In the genomic region with DNA sequence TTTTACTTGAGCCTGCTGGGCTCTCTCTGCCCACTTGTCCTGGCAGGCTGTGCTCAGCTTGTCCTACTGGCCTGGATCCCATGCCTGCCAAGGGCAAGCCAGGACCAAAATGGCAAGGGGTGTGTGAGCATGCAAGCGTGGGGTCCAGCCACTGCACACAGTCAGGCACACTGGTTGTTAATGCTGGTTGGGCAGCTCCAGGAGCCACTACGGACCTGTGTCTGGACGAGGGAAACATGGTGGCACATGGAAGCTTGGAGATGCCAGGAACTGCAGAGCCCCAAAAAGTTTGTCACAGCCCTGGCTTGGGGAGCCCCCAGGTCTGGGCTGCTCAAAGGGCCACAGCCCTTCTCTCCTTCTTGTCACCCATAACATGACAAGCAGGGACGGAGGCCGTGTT, we compare ENCODE assay signal across 30 cellular contexts.
"Had no signal": no experiment of that assay in that cellular context is flagged by ENCODE, and none has a peak within 500 bp of the region (broad histone marks: within the 10 kb centered on the region; RNA-seq: fewer than 3 reads in every experiment).

No MANE protein-coding gene starts in this region.

- H3K27ac ChIP-seq: colonic mucosa, epithelial cell of prostate, gastrocnemius medialis, neural progenitor cell, parathyroid adenoma, prostate gland, suprapubic skin, transverse colon had no signal

- H3K79me2 ChIP-seq: parathyroid adenoma had no signal

- H3K36me3 ChIP-seq: colonic mucosa, gastrocnemius medialis, neural progenitor cell, prostate gland, suprapubic skin, transverse colon had no signal

- ATAC-seq: esophagus mucosa; gastrocnemius medialis; mucosa of descending colon; natural killer cell treated with Interleukin-12 subunit alpha and Interleukin-12 subunit beta and Interleukin-15 and Interleukin-18, amount 100 ng/mL, for 72 hours; right cardiac atrium; stimulated activated naive CD8-positive, alpha-beta T cell treated with anti-CD3 and anti-CD28 coated beads, Interleukin-15, amount 100 ng/mL, for 72 hours had no signal

- H3K9me3 Mint-ChIP-seq: dendritic cell treated with granulocyte-macrophage colony-stimulating factor and Interleukin-4, amounts not matched to agents 40 ng/mL and 50 ng/mL, for 4 days; endodermal cell; mesothelial cell of epicardium; neural progenitor cell had no signal

- H3K4me2 ChIP-seq: neural progenitor cell had no signal

- FAIRE-seq: islet of Langerhans, small intestine, urothelium cell line had no signal

- H3K27ac Mint-ChIP-seq: dendritic cell treated with granulocyte-macrophage colony-stimulating factor and Interleukin-4, amounts not matched to agents 40 ng/mL and 50 ng/mL, for 4 days; endodermal cell; mesothelial cell of epicardium; naive B cell; natural killer cell treated with Interleukin-12 subunit alpha and Interleukin-12 subunit beta and Interleukin-15 and Interleukin-18, amount 100 ng/mL, for 72 hours; neural progenitor cell; stimulated activated naive CD8-positive, alpha-beta T cell treated with anti-CD3 and anti-CD28 coated beads, Interleukin-15, amount 100 ng/mL, for 72 hours had no signal

- H3K4me1 Mint-ChIP-seq: central memory CD8-positive, alpha-beta T cell; mesothelial cell of epicardium; naive B cell; neural progenitor cell; stimulated activated naive CD8-positive, alpha-beta T cell treated with anti-CD3 and anti-CD28 coated beads, Interleukin-15, amount 100 ng/mL, for 72 hours had no signal

- H3K4me1 ChIP-seq: colonic mucosa, gastrocnemius medialis, neural progenitor cell, parathyroid adenoma, prostate gland, suprapubic skin, transverse colon had no signal

- H3K4me3 Mint-ChIP-seq: central memory CD8-positive, alpha-beta T cell; dendritic cell treated with granulocyte-macrophage colony-stimulating factor and Interleukin-4, amounts not matched to agents 40 ng/mL and 50 ng/mL, for 4 days; endodermal cell; mesothelial cell of epicardium; naive B cell; natural killer cell treated with Interleukin-12 subunit alpha and Interleukin-12 subunit beta and Interleukin-15 and Interleukin-18, amount 100 ng/mL, for 72 hours; neural progenitor cell; stimulated activated naive CD8-positive, alpha-beta T cell treated with anti-CD3 and anti-CD28 coated beads, Interleukin-15, amount 100 ng/mL, for 72 hours had no signal

- H3K27me3 Mint-ChIP-seq: central memory CD8-positive, alpha-beta T cell; dendritic cell treated with granulocyte-macrophage colony-stimulating factor and Interleukin-4, amounts not matched to agents 40 ng/mL and 50 ng/mL, for 4 days; naive B cell; natural killer cell treated with Interleukin-12 subunit alpha and Interleukin-12 subunit beta and Interleukin-15 and Interleukin-18, amount 100 ng/mL, for 72 hours; stimulated activated naive CD8-positive, alpha-beta T cell treated with anti-CD3 and anti-CD28 coated beads, Interleukin-15, amount 100 ng/mL, for 72 hours had no signal

- H2AFZ ChIP-seq: neural progenitor cell, parathyroid adenoma had no signal

- H3K4me3 ChIP-seq: colonic mucosa, gastrocnemius medialis, mucosa of descending colon, neural progenitor cell, prostate gland, suprapubic skin, transverse colon had no signal

- H3K36me3 Mint-ChIP-seq: naive B cell; natural killer cell treated with Interleukin-12 subunit alpha and Interleukin-12 subunit beta and Interleukin-15 and Interleukin-18, amount 100 ng/mL, for 72 hours; neural progenitor cell had no signal

- H3K9me3 ChIP-seq: colonic mucosa, gastrocnemius medialis, mucosa of descending colon, prostate gland, suprapubic skin, transverse colon had no signal

- DNase-seq: colonic mucosa; effector CD8-positive, alpha-beta T cell; endodermal cell; foreskin fibroblast; gastrocnemius medialis; head of caudate nucleus; hippocampal formation; kidney glomerular epithelial cell; mesenchymal stem cell; mucosa of descending colon; naive B cell; small intestine; stimulated activated CD4-positive, alpha-beta T cell treated with anti-CD3 and anti-CD28 coated beads, Interleukin-15, amount 100 ng/mL, for 24 hours; stimulated activated CD4-positive, alpha-beta T cell treated with anti-CD3 and anti-CD28 coated beads, Interleukin-2, amount 100 ng/mL, for 48 hours; stimulated activated naive CD4-positive, alpha-beta T cell; stimulated activated naive CD8-positive, alpha-beta T cell treated with anti-CD3 and anti-CD28 coated beads, Interleukin-15, amount 100 ng/mL, for 72 hours; transverse colon had no signal

- H3K9ac ChIP-seq: neural progenitor cell, parathyroid adenoma had no signal

- H3K27me3 ChIP-seq: colonic mucosa, gastrocnemius medialis, neural progenitor cell, suprapubic skin, transverse colon had no signal
